Comparison of ENCODE assay signal across 8 cellular contexts in the genomic region with DNA sequence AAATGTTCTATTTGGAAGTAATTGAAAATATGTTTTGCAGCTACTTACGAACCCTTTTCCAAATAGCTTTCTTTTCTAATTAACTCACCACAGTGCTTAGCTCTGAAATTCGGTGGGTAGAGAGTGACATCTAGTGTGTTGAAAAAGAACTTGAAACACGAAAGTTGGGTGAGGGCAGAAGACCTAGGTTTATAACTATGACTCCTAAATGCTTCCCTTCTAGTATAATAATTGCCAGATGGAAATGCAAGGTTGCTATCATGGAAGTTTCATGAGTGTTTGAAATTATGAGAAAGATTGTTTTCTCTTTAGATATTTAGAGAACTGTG.
DNase-seq lines count a peak whose midpoint lies in the region; ATAC-seq and TF ChIP-seq lines count a peak whose summit lies in the region.

No MANE protein-coding gene starts in this region.

- peaks cover 4% of the 10 kb centered on the region in 2 donors for H3K4me1 ChIP-seq in thyroid gland
- no peaks in the 10 kb centered on the region for H3K4me1 ChIP-seq in CD4-positive, alpha-beta memory T cell (ENCODE audit: insufficient read depth, low read length)

- no peak overlapping the region for H3K4me3 Mint-ChIP-seq in CD4-positive, alpha-beta memory T cell

- ATAC-seq in GM21390 (IDR thresholded peaks at IDR 0.05; ENCODE audit: unreplicated experiment) (peak; percentile 79), GM19455 (IDR thresholded peaks at IDR 0.05; ENCODE audit: unreplicated experiment) (no peak)

- H3K4me3 ChIP-seq in thyroid gland (replicated peaks in 1 of 3) = no peak overlapping the region
- H3K4me3 ChIP-seq in CD4-positive, alpha-beta memory T cell (ENCODE audit: low read length in 2 of 2) = no peak overlapping the region

- H3K4me1 Mint-ChIP-seq in CD4-positive, alpha-beta memory T cell = peaks cover 0 to 1% (median 0%) of the 10 kb centered on the region in 4 donors

- H3K27me3 ChIP-seq in thyroid gland = no peaks in the 10 kb centered on the region
- H3K27me3 ChIP-seq in CD4-positive, alpha-beta memory T cell (ENCODE audit: insufficient read depth, low read length) = no peaks in the 10 kb centered on the region

- no peak for TF ChIP-seq POLR2A in thyroid gland (IDR thresholded peaks at IDR 0.05)

- 1 to 3% methylated on average over 3 of the region's 3 CpGs for WGBS in thyroid gland, 2 donors

- peak; percentile 19 for DNase-seq in DMS153 (lab: John Stamatoyannopoulos, UW)
- DNase-seq in NCI-H1105 (lab: John Stamatoyannopoulos, UW) = peak; percentile 19
- DNase-seq in hepatic stellate cell (ENCODE audit: low spot score) = peak; percentile 24
- DNase-seq in thyroid gland = no peak
- no peak for DNase-seq in CD4-positive, alpha-beta memory T cell

- no peak overlapping the region for H3K27ac Mint-ChIP-seq in CD4-positive, alpha-beta memory T cell

- POLR2A ChIA-PET in CD4-positive, alpha-beta memory T cell (lab: Charles Lee; ENCODE audit: partially characterized antibody) = no interaction called here

- TF ChIP-seq CTCF in VCaP (conservative IDR thresholded peaks at IDR 0.05) = peak; percentile 79
- TF ChIP-seq CTCF in thyroid gland (IDR thresholded peaks at IDR 0.05) = peak in 5 of 6 experiments; percentile 22 to 85 (median 60)

- no peaks in the 10 kb centered on the region for H3K9me3 Mint-ChIP-seq in CD4-positive, alpha-beta memory T cell

- H3K36me3 Mint-ChIP-seq in CD4-positive, alpha-beta memory T cell = no peaks in the 10 kb centered on the region

- H3K27ac ChIP-seq in VCaP (no peak overlapping the region), thyroid gland (peak overlapping the region; percentile 56 to 77 (median 67))
- no peak overlapping the region for H3K27ac ChIP-seq in CD4-positive, alpha-beta memory T cell (ENCODE audit: low read depth, low read length)

- H3K36me3 ChIP-seq in thyroid gland = no peaks in the 10 kb centered on the region
- H3K36me3 ChIP-seq in CD4-positive, alpha-beta memory T cell (ENCODE audit: insufficient read depth, low read length) = no peaks in the 10 kb centered on the region

- no peaks in the 10 kb centered on the region for H3K9me3 ChIP-seq in thyroid gland
- H3K9me3 ChIP-seq in CD4-positive, alpha-beta memory T cell (ENCODE audit: control insufficient read depth in 1 of 2, low read length in 2 of 2) = no peaks in the 10 kb centered on the region

- peaks cover 8 to 12% of the 10 kb centered on the region in 2 donors for H3K27me3 Mint-ChIP-seq in CD4-positive, alpha-beta memory T cell

- intact Hi-C loops in thyroid gland (cut with DNase I) = no loop called here
- intact Hi-C loops in CD4-positive, alpha-beta memory T cell (cut with micrococcal nuclease) = no loop called here

- CTCF ChIA-PET in CD4-positive, alpha-beta memory T cell (lab: Charles Lee; ENCODE audit: partially characterized antibody) = interaction anchor here (1.3 kb wide), 1 partner anchor 13 kb away, joined by 3 read pairs; no protein-coding TSS in a partner anchor

Comparison
In these comparisons a context has a peak if more than half of its experiments do, and no peak if none do; other contexts are left out.
1. DNase-seq: peak in DMS153 (single experiment), NCI-H1105 (single experiment) and hepatic stellate cell (single experiment); none in thyroid gland (0 of 2) and CD4-positive, alpha-beta memory T cell (0 of 5).
2. H3K27ac ChIP-seq: peak in thyroid gland (3 of 3); none in VCaP (single experiment) and CD4-positive, alpha-beta memory T cell (single experiment).